ENCODE assay signal across 13 cellular contexts in genomic region chr4:174537634-174538033, GRCh38. TPM values are rescaled to one million over a fixed set of nuclear protein-coding genes. Genes with fewer than 3 reads are reported as not detected.
DNase-seq lines count a peak whose midpoint lies in the region; ATAC-seq, FAIRE-seq and TF ChIP-seq lines count a peak whose summit lies in the region.
"Had no signal": no experiment of that assay in that cellular context is flagged by ENCODE, and none has a peak within 500 bp of the region (broad histone marks: within the 10 kb centered on the region; RNA-seq: fewer than 3 reads in every experiment).

No MANE protein-coding gene starts in this region.

- H3K27ac Mint-ChIP-seq in activated T-helper 2 cell treated with anti-CD3 and anti-CD28 coated beads, Interferon-gamma antibody, Interleukin-2, Interleukin-4, amounts not matched to agents 10 μg/mL and 5 μg/mL and 100 μg/mL, durations not matched to agents 14 hours and 24 hours and 36 hours, result no peak overlapping the region

- ATAC-seq in GM19035 (IDR thresholded peaks at IDR 0.05; ENCODE audit: unreplicated experiment), result peak; percentile 42
- peak; percentile 3 for ATAC-seq in GM21737 (IDR thresholded peaks at IDR 0.05; ENCODE audit: unreplicated experiment)
- ATAC-seq in HG03097 (IDR thresholded peaks at IDR 0.05; ENCODE audit: low FRiP score, unreplicated experiment), result peak; percentile 27
- ATAC-seq in K562, result peak; percentile 52

- no peaks in the 10 kb centered on the region for H3K36me3 ChIP-seq in K562 (ENCODE audit: control insufficient read depth, insufficient read depth, low read length)
- H3K36me3 ChIP-seq: WERI-Rb-1 had no signal

- H3K27ac ChIP-seq in K562 (ENCODE audit: extremely low read depth, low read depth, low read length), result peak overlapping the region; percentile 54; the same call in 1 of the 3 replicates
- H3K27ac ChIP-seq: hepatocyte, WERI-Rb-1 had no signal

- TF ChIP-seq RAD21 in K562 (CRISPR knock-in tag; conservative IDR thresholded peaks at IDR 0.05 in 1 of 2, IDR thresholded peaks at IDR 0.05 in 1 of 2), result no peak

- TF ChIP-seq EP300 in K562 (IDR thresholded peaks at IDR 0.05; ENCODE audit: low read length), result no peak

- H3K27me3 Mint-ChIP-seq in activated T-helper 2 cell treated with anti-CD3 and anti-CD28 coated beads, Interferon-gamma antibody, Interleukin-2, Interleukin-4, amounts not matched to agents 10 μg/mL and 5 μg/mL and 100 μg/mL, durations not matched to agents 14 hours and 24 hours and 36 hours (ENCODE audit: low read depth), result peaks cover 2% of the 10 kb centered on the region
- H3K27me3 Mint-ChIP-seq: activated T-cell treated with anti-CD3 and anti-CD28 coated beads, Interleukin-2, amount 50 U/mL, for 24 hours had no signal

- peak overlapping the region; percentile 94 for H2AFZ ChIP-seq in K562 (ENCODE audit: low read depth, low read length)
- H2AFZ ChIP-seq: hepatocyte had no signal

- WGBS in K562 (ENCODE audit: insufficient coverage, low coverage, missing lambda C conversion rate), result 20% methylated on average over 3 of the region's 3 CpGs

- in situ Hi-C loops in K562 (cut with MboI), result no loop called here

- CTCF ChIA-PET in K562 (lab: Yijun Ruan, JAX; ENCODE audit: low intra/inter-chr PET ratio), result no interaction called here
- CTCF ChIA-PET in GM10248 (lab: Yijun Ruan, JAX), result interaction anchor here (0.7 kb wide), 1 partner anchor 14 kb away, joined by 3 read pairs; no protein-coding TSS in a partner anchor

- no TSS peak for BruUV-seq in K562 (replicated peaks; lab: Mats Ljungman, UMichigan)

- H3K4me2 ChIP-seq in K562 (ENCODE audit: insufficient read depth, low read length), result no peak overlapping the region; the same call in 1 of the 2 replicates
- H3K4me2 ChIP-seq: hepatocyte had no signal

- peak in 1 of 4 experiments; percentile 7 for DNase-seq in K562 (ENCODE audit: extremely low read depth in 1 of 4, low spot score in 3 of 4)
- no peak for DNase-seq in activated T-helper 2 cell treated with anti-CD3 and anti-CD28 coated beads, Interferon-gamma antibody, Interleukin-2, Interleukin-4, amounts not matched to agents 10 μg/mL and 5 μg/mL and 100 μg/mL, durations not matched to agents 14 hours and 24 hours and 36 hours (ENCODE audit: low spot score)
- DNase-seq in GF-D8 (lab: John Stamatoyannopoulos, UW), result no peak
- DNase-seq in LoVo (ENCODE audit: low spot score), result no peak
- no peak for DNase-seq in GM10248 (ENCODE audit: extremely low spot score)
- DNase-seq: activated T-cell treated with anti-CD3 and anti-CD28 coated beads, Interleukin-2, amount 50 U/mL, for 24 hours; stimulated activated naive CD4-positive, alpha-beta T cell treated with Interleukin-2 at 50 U/mL for 16 hours; WERI-Rb-1 had no signal

- H3K27me3 ChIP-seq in K562 (ENCODE audit: control insufficient read depth in 2 of 2, insufficient read depth in 2 of 2, low read length in 2 of 2), result no peaks in the 10 kb centered on the region
- H3K27me3 ChIP-seq: hepatocyte had no signal

- intact Hi-C loops in K562 (cut with micrococcal nuclease), result no loop called here
- intact Hi-C loops in activated T-helper 2 cell treated with anti-CD3 and anti-CD28 coated beads, Interferon-gamma antibody, Interleukin-2, Interleukin-4, amounts not matched to agents 10 μg/mL and 5 μg/mL and 100 μg/mL, durations not matched to agents 14 hours and 24 hours and 36 hours (cut with micrococcal nuclease), result no loop called here

- H3K9ac ChIP-seq in K562 (ENCODE audit: insufficient read depth in 1 of 2, low read depth in 2 of 2, low read length in 2 of 2), result no peak overlapping the region

- H3K36me3 Mint-ChIP-seq in activated T-helper 2 cell treated with anti-CD3 and anti-CD28 coated beads, Interferon-gamma antibody, Interleukin-2, Interleukin-4, amounts not matched to agents 10 μg/mL and 5 μg/mL and 100 μg/mL, durations not matched to agents 14 hours and 24 hours and 36 hours (ENCODE audit: low read depth), result no peaks in the 10 kb centered on the region

- no peak overlapping the region for H3K4me3 Mint-ChIP-seq in activated T-helper 2 cell treated with anti-CD3 and anti-CD28 coated beads, Interferon-gamma antibody, Interleukin-2, Interleukin-4, amounts not matched to agents 10 μg/mL and 5 μg/mL and 100 μg/mL, durations not matched to agents 14 hours and 24 hours and 36 hours (ENCODE audit: low read depth)
- H3K4me3 Mint-ChIP-seq: activated T-cell treated with anti-CD3 and anti-CD28 coated beads, Interleukin-2, amount 50 U/mL, for 24 hours had no signal

- FAIRE-seq in K562 (lab: Jason Lieb, UNC), result no peak

- H3K9me3 ChIP-seq in K562 (replicated peaks; ENCODE audit: control insufficient read depth, insufficient read depth, low read depth, low read length), result no peaks in the 10 kb centered on the region; the same call in 1 of the 2 replicates

- H3K4me1 ChIP-seq in K562 (replicated peaks in 1 of 2; ENCODE audit: control insufficient read depth in 2 of 2, insufficient read depth in 2 of 2, low read length in 2 of 2), result peaks cover 0 to 11% of the 10 kb centered on the region in 2 experiments; a peak in 4 of 5 replicates

- no peaks in the 10 kb centered on the region for H4K20me1 ChIP-seq in K562 (replicated peaks; ENCODE audit: control insufficient read depth, insufficient read depth, low read length)

- peaks cover 3% of the 10 kb centered on the region for H3K9me3 Mint-ChIP-seq in activated T-helper 2 cell treated with anti-CD3 and anti-CD28 coated beads, Interferon-gamma antibody, Interleukin-2, Interleukin-4, amounts not matched to agents 10 μg/mL and 5 μg/mL and 100 μg/mL, durations not matched to agents 14 hours and 24 hours and 36 hours
- H3K9me3 Mint-ChIP-seq: activated T-cell treated with anti-CD3 and anti-CD28 coated beads, Interleukin-2, amount 50 U/mL, for 24 hours had no signal

- no peak overlapping the region for H3K4me3 ChIP-seq in K562
- H3K4me3 ChIP-seq: hepatocyte, lung had no signal

- POLR2A ChIA-PET in K562 (lab: Yijun Ruan, JAX) (no interaction called here), GM10248 (lab: Yijun Ruan, JAX) (no interaction called here)

- TF ChIP-seq POLR2A in K562 (conservative IDR thresholded peaks at IDR 0.05), result no peak

- peaks cover 5% of the 10 kb centered on the region for H3K4me1 Mint-ChIP-seq in activated T-helper 2 cell treated with anti-CD3 and anti-CD28 coated beads, Interferon-gamma antibody, Interleukin-2, Interleukin-4, amounts not matched to agents 10 μg/mL and 5 μg/mL and 100 μg/mL, durations not matched to agents 14 hours and 24 hours and 36 hours (ENCODE audit: low read depth)

- H3K9me1 ChIP-seq in K562 (ENCODE audit: control insufficient read depth, insufficient read depth, low read length), result no peaks in the 10 kb centered on the region

- H3K79me2 ChIP-seq in K562 (ENCODE audit: control insufficient read depth, insufficient read depth, low read length), result no peaks in the 10 kb centered on the region
- H3K79me2 ChIP-seq: hepatocyte had no signal

- TF ChIP-seq CTCF in K562 (IDR thresholded peaks at IDR 0.05 in 2 of 3, conservative IDR thresholded peaks at IDR 0.05 in 1 of 3; ENCODE audit: insufficient read depth in 2 of 3, low read depth in 1 of 3, low read length in 3 of 3), result no peak
- no peak for TF ChIP-seq CTCF in GM10248 (IDR thresholded peaks at IDR 0.05; ENCODE audit: control extremely low read depth, extremely low read depth, low read depth, missing control alignments)

TF ChIP-seq in K562, 482 proteins besides CTCF, POLR2A, EP300 and RAD21:
- TF ChIP-seq STAT5B (CRISPR knock-in tag; IDR thresholded peaks at IDR 0.05), result no peak
- peak; percentile 69; the same call in 1 of the 2 replicates for TF ChIP-seq ZFP91 (CRISPR knock-in tag; IDR thresholded peaks at IDR 0.05)
- peak; percentile 57 for TF ChIP-seq ZNF384 (IDR thresholded peaks at IDR 0.05; ENCODE audit: low read depth, low read length)

RNA-seq across cellular contexts. Expression of gene HPGD, which starts 15.3 kb away (rescaled TPM):
- 2.1 and 2.4 TPM in 2 replicates for total RNA-seq in K562 (2011; cell fraction: chromatin; rRNA removed; ENCODE audit: low replicate concordance)
- 0.67 and 1.3 TPM in 2 replicates for total RNA-seq in K562 (2011; cell fraction: nucleolus; rRNA removed)
- total RNA-seq in K562 (2011; cell fraction: nucleoplasm; rRNA removed), result 1.5 and 3.7 TPM in 2 replicates
- total RNA-seq in K562 (2014; rRNA removed) (4.8 and 4.9 TPM in 2 replicates), K562 (2014; rRNA removed; fragmentation: Illumina TruSeq; extraction: Trizol) (5.1 and 5.5 TPM in 2 replicates), K562 (2015; rRNA removed; fragmentation: Illumina TruSeq; extraction: Trizol) (6.2 and 7.4 TPM in 2 replicates), K562 (2021) (3.3 and 3.5 TPM in 2 replicates)
- polyA plus RNA-seq in K562 (2011; rRNA removed) (1.4 and 8.6 TPM in 2 replicates), K562 (2014; fragmentation: Illumina TruSeq; extraction: Trizol) (3.3 and 4.7 TPM in 2 replicates), K562 (2014; fragmentation: Nextera tagmentation; extraction: Ambion mirVana) (1 to 10 TPM; 2.3 to 3.2 TPM), K562 (2014; rRNA removed) (2.8 and 6.7 TPM in 2 replicates)
- polyA plus RNA-seq in K562 (2011; cell fraction: cytosol; rRNA removed), result 0.55 and 3.3 TPM in 2 replicates
- 1.2 and 3.2 TPM in 2 replicates for polyA plus RNA-seq in K562 (2011; cell fraction: nucleus; rRNA removed)
- 4.3 and 5.9 TPM in 2 replicates for polyA plus RNA-seq in K562 (2012)
- polyA minus RNA-seq in K562 (2011; rRNA and poly(A)+ RNA removed), result 1.5 and 7.7 TPM in 2 replicates
- polyA minus RNA-seq in K562 (2011; cell fraction: cytosol; rRNA and poly(A)+ RNA removed), result 1.1 TPM in 1 of 2 replicates, not detected in the other
- polyA minus RNA-seq in K562 (2011; cell fraction: nucleus; rRNA and poly(A)+ RNA removed), result 0.56 and 2.3 TPM in 2 replicates
- 0.48 and 1.2 TPM in 2 replicates for total RNA-seq in activated T-helper 2 cell treated with anti-CD3 and anti-CD28 coated beads, Interferon-gamma antibody, Interleukin-2, Interleukin-4, amounts not matched to agents 10 μg/mL and 5 μg/mL and 100 μg/mL, durations not matched to agents 14 hours and 24 hours and 36 hours
